In genomic region chr13:98947925-98948324, GRCh38 we compare ENCODE assay signal across 36 cellular contexts. TPM values are rescaled to one million over a fixed set of nuclear protein-coding genes. Genes with fewer than 3 reads are reported as not detected.
A peak's percentile ranks its signal among the peaks of the same experiment; 100 is the strongest.
DNase-seq lines count a peak whose midpoint lies in the region; FAIRE-seq and TF ChIP-seq lines count a peak whose summit lies in the region.
"Had no signal": no experiment of that assay in that cellular context is flagged by ENCODE, and none has a peak within 500 bp of the region (broad histone marks: within the 10 kb centered on the region; RNA-seq: fewer than 3 reads in every experiment).

No MANE protein-coding gene starts in this region.

- no peaks in the 10 kb centered on the region for H3K9me3 ChIP-seq in astrocyte (ENCODE audit: insufficient read depth, low read depth, low read length)
- H3K9me3 ChIP-seq: esophagus squamous epithelium, gastroesophageal sphincter, sigmoid colon, testis, vagina had no signal

- H2AFZ ChIP-seq in astrocyte (ENCODE audit: low read depth, low read length), result no peak overlapping the region
- H2AFZ ChIP-seq: neural progenitor cell had no signal

- no peak for TF ChIP-seq POLR2A in H54 (IDR thresholded peaks at IDR 0.05; ENCODE audit: low read depth, low read length)

- no CpG with 5 or more reads among the region's 1 CpG for WGBS in mesendoderm (ENCODE audit: extremely low coverage, insufficient coverage, low lambda C conversion rate)

- H2AK5ac ChIP-seq in mesendoderm (ENCODE audit: low read length), result no peak overlapping the region

- peak; percentile 48 for FAIRE-seq in H54 (lab: Jason Lieb, UNC)
- FAIRE-seq in astrocyte (lab: Jason Lieb, UNC), result no peak
- FAIRE-seq: GM12878, TTC549 had no signal

- H3K36me3 Mint-ChIP-seq in astrocyte (ENCODE audit: low read depth, unreplicated experiment), result peaks cover 10% of the 10 kb centered on the region
- H3K36me3 Mint-ChIP-seq: neural progenitor cell had no signal

- no peak for TF ChIP-seq CTCF in astrocyte (IDR thresholded peaks at IDR 0.05; ENCODE audit: insufficient read depth, low read depth, low read length)

- H3K4me3 ChIP-seq in astrocyte (ENCODE audit: insufficient read depth, low read depth, low read length), result no peak overlapping the region
- no peak overlapping the region for H3K4me3 ChIP-seq in mesendoderm (ENCODE audit: low read length)
- H3K4me3 ChIP-seq: esophagus squamous epithelium, gastroesophageal sphincter, GM12878, lung, neural progenitor cell, sigmoid colon, testis, vagina had no signal

- H3K4me3 Mint-ChIP-seq in astrocyte (ENCODE audit: unreplicated experiment), result no peak overlapping the region
- H3K4me3 Mint-ChIP-seq: activated CD4-positive, alpha-beta memory T cell treated with anti-CD3 and anti-CD28 coated beads for 36 hours; activated naive CD4-positive, alpha-beta T cell treated with anti-CD3 and anti-CD28 coated beads for 36 hours; activated T-helper 1 cell treated with anti-CD3 and anti-CD28 coated beads, Interleukin-12 subunit alpha, Interleukin-12 subunit beta, Interleukin-2, Interleukin-4 antibody, amounts not matched to agents 30 ng/mL and 10 ng/mL and 1 ng/mL, durations not matched to agents 14 hours and 24 hours and 36 hours; endodermal cell; neural progenitor cell; stimulated activated naive B cell treated with anti-CD40 and anti-IgM and Interleukin-4, amounts not matched to agents 10 μg/mL and 1 μg/mL and 100 μg/mL, for 72 hours had no signal

- H3K79me2 ChIP-seq in astrocyte (ENCODE audit: insufficient read depth, low read length) (no peaks in the 10 kb centered on the region), mesendoderm (ENCODE audit: control insufficient read depth, insufficient read depth, low read length) (no peaks in the 10 kb centered on the region)

- no peak overlapping the region for H3K4ac ChIP-seq in mesendoderm (ENCODE audit: low read depth, low read length)

- H3K27me3 ChIP-seq in astrocyte (ENCODE audit: insufficient read depth, low read length) (no peaks in the 10 kb centered on the region), mesendoderm (ENCODE audit: insufficient read depth, low read length, poor library complexity) (no peaks in the 10 kb centered on the region)
- H3K27me3 ChIP-seq: esophagus squamous epithelium, gastroesophageal sphincter, neural progenitor cell, sigmoid colon, testis, vagina had no signal

- no peak overlapping the region for H4K5ac ChIP-seq in mesendoderm (ENCODE audit: low read length)

- no peaks in the 10 kb centered on the region for H3K9me3 Mint-ChIP-seq in astrocyte (ENCODE audit: unreplicated experiment)
- H3K9me3 Mint-ChIP-seq: activated CD4-positive, alpha-beta memory T cell treated with anti-CD3 and anti-CD28 coated beads for 36 hours; activated naive CD4-positive, alpha-beta T cell treated with anti-CD3 and anti-CD28 coated beads for 36 hours; activated T-helper 1 cell treated with anti-CD3 and anti-CD28 coated beads, Interleukin-12 subunit alpha, Interleukin-12 subunit beta, Interleukin-2, Interleukin-4 antibody, amounts not matched to agents 30 ng/mL and 10 ng/mL and 1 ng/mL, durations not matched to agents 14 hours and 24 hours and 36 hours; endodermal cell; neural progenitor cell; stimulated activated naive B cell treated with anti-CD40 and anti-IgM and Interleukin-4, amounts not matched to agents 10 μg/mL and 1 μg/mL and 100 μg/mL, for 72 hours had no signal

- H3K4me1 ChIP-seq in astrocyte (ENCODE audit: insufficient read depth, low read length) (no peaks in the 10 kb centered on the region), mesendoderm (ENCODE audit: control insufficient read depth, low read depth, low read length) (no peaks in the 10 kb centered on the region)
- H3K4me1 ChIP-seq: neural progenitor cell, testis, vagina had no signal

- H3K27ac Mint-ChIP-seq in astrocyte (ENCODE audit: unreplicated experiment), result peak overlapping the region; percentile 71
- H3K27ac Mint-ChIP-seq: activated CD4-positive, alpha-beta memory T cell treated with anti-CD3 and anti-CD28 coated beads for 36 hours; activated naive CD4-positive, alpha-beta T cell treated with anti-CD3 and anti-CD28 coated beads for 36 hours; activated T-helper 1 cell treated with anti-CD3 and anti-CD28 coated beads, Interleukin-12 subunit alpha, Interleukin-12 subunit beta, Interleukin-2, Interleukin-4 antibody, amounts not matched to agents 30 ng/mL and 10 ng/mL and 1 ng/mL, durations not matched to agents 14 hours and 24 hours and 36 hours; endodermal cell; neural progenitor cell; stimulated activated naive B cell treated with anti-CD40 and anti-IgM and Interleukin-4, amounts not matched to agents 10 μg/mL and 1 μg/mL and 100 μg/mL, for 72 hours had no signal

- H3K27ac ChIP-seq in astrocyte (ENCODE audit: low read depth, low read length) (no peak overlapping the region), mesendoderm (ENCODE audit: low read depth, low read length) (no peak overlapping the region)
- H3K27ac ChIP-seq: 22Rv1, gastroesophageal sphincter, HL-60, neural progenitor cell, testis, vagina had no signal

- no peaks in the 10 kb centered on the region for H3K79me1 ChIP-seq in mesendoderm (ENCODE audit: low read length)

- H3K18ac ChIP-seq in mesendoderm (ENCODE audit: low read length), result no peak overlapping the region

- H3K4me1 Mint-ChIP-seq in astrocyte (ENCODE audit: low read depth, unreplicated experiment), result peaks cover 22% of the 10 kb centered on the region
- H3K4me1 Mint-ChIP-seq: neural progenitor cell; stimulated activated naive B cell treated with anti-CD40 and anti-IgM and Interleukin-4, amounts not matched to agents 10 μg/mL and 1 μg/mL and 100 μg/mL, for 72 hours had no signal

- H2BK15ac ChIP-seq in mesendoderm (replicated peaks; ENCODE audit: low read depth), result no peak overlapping the region

- H3K4me2 ChIP-seq in astrocyte (ENCODE audit: low read length), result no peak overlapping the region
- no peak overlapping the region for H3K4me2 ChIP-seq in mesendoderm (ENCODE audit: low read length)
- H3K4me2 ChIP-seq: neural progenitor cell had no signal

- no peaks in the 10 kb centered on the region for H4K20me1 ChIP-seq in astrocyte (ENCODE audit: insufficient read depth, low read length)

- no peak overlapping the region for H2BK5ac ChIP-seq in mesendoderm (ENCODE audit: low read length)

- H3K9ac ChIP-seq in astrocyte (ENCODE audit: low read length), result no peak overlapping the region
- no peak overlapping the region for H3K9ac ChIP-seq in mesendoderm (ENCODE audit: low read length)
- H3K9ac ChIP-seq: neural progenitor cell had no signal

- no peak overlapping the region for H3K23ac ChIP-seq in mesendoderm (ENCODE audit: low read length)

- no peaks in the 10 kb centered on the region for H3K27me3 Mint-ChIP-seq in astrocyte (ENCODE audit: low read depth, unreplicated experiment)
- H3K27me3 Mint-ChIP-seq: activated CD4-positive, alpha-beta memory T cell treated with anti-CD3 and anti-CD28 coated beads for 36 hours; stimulated activated naive B cell treated with anti-CD40 and anti-IgM and Interleukin-4, amounts not matched to agents 10 μg/mL and 1 μg/mL and 100 μg/mL, for 72 hours had no signal

- H3K56ac ChIP-seq in mesendoderm (ENCODE audit: low read length), result no peak overlapping the region

- DNase-seq in DMS 273 (lab: John Stamatoyannopoulos, UW; ENCODE audit: unreplicated experiment) (peak; percentile 29), DMS 273 treated with DMSO at 0.1 percent for 48 hours (lab: John Stamatoyannopoulos, UW) (no peak), H54 (ENCODE audit: insufficient read length, low spot score) (no peak), astrocyte (ENCODE audit: low read depth) (no peak), mesendoderm (peak; percentile 49), GF-D8 (lab: John Stamatoyannopoulos, UW) (no peak), NCI-H748 treated with DMSO at 0.1 percent for 48 hours (lab: John Stamatoyannopoulos, UW) (no peak), NCI-H1105 treated with DMSO at 0.1 percent for 48 hours (lab: John Stamatoyannopoulos, UW) (no peak)
- DNase-seq: activated CD4-positive, alpha-beta memory T cell treated with anti-CD3 and anti-CD28 coated beads for 36 hours; activated CD4-positive, CD25-positive, alpha-beta regulatory T cell treated with anti-CD3 and anti-CD28 coated beads, Interleukin-2, amount 50 U/mL, for 72 hours; activated CD8-positive, alpha-beta memory T cell treated with anti-CD3 and anti-CD28 coated beads, Interleukin-2, amount 50 U/mL, for 4 hours; activated naive CD4-positive, alpha-beta T cell treated with anti-CD3 and anti-CD28 coated beads for 36 hours; anterior cingulate cortex; Calu3; cortex of kidney; endodermal cell; esophagus squamous epithelium; islet precursor cell; Karpas-422; NCI-H1436 treated with DMSO at 0.1 percent for 48 hours; NCI-H510A treated with DMSO at 0.1 percent for 48 hours; posterior cingulate gyrus; SIG-M5; sigmoid colon; stimulated activated CD4-positive, alpha-beta T cell treated with anti-CD3 and anti-CD28 coated beads, Interleukin-4, amount 100 ng/mL, for 4 hours; stimulated activated naive B cell treated with anti-CD40 and anti-IgM and Interleukin-4, amounts not matched to agents 10 μg/mL and 1 μg/mL and 100 μg/mL, for 72 hours; testis had no signal

- H4K8ac ChIP-seq in mesendoderm (ENCODE audit: low read depth, low read length), result no peak overlapping the region

- H3K36me3 ChIP-seq in astrocyte (ENCODE audit: insufficient read depth, low read length) (no peaks in the 10 kb centered on the region), mesendoderm (ENCODE audit: control insufficient read depth, insufficient read depth, low read length) (no peaks in the 10 kb centered on the region)
- H3K36me3 ChIP-seq: gastroesophageal sphincter, neural progenitor cell, sigmoid colon, vagina had no signal

- no peak overlapping the region for H2BK120ac ChIP-seq in mesendoderm (ENCODE audit: low read depth, low read length)

RNA-seq across cellular contexts. Expression of gene DOCK9, which starts 29.9 kb away (rescaled TPM):
- 43.5 and 56.3 TPM in 2 replicates for total RNA-seq in astrocyte
- 9.6 TPM for polyA plus RNA-seq in mesendoderm (2013, experiment 1 of 2)
- polyA plus RNA-seq in mesendoderm (2013, experiment 2 of 2), result 10.6 TPM

Comparison
In these comparisons a context has a peak if more than half of its experiments do, and no peak if none do; other contexts are left out.
1. DNase-seq: peak in DMS 273 (single experiment) and mesendoderm (single experiment); none in DMS 273 treated with DMSO at 0.1 percent for 48 hours (single experiment), H54 (single experiment), astrocyte (single experiment), GF-D8 (single experiment), NCI-H748 treated with DMSO at 0.1 percent for 48 hours (single experiment) and NCI-H1105 treated with DMSO at 0.1 percent for 48 hours (single experiment).